In genomic region chr11:85661972-85662664, GRCh38 we compare ENCODE assay signal across 9 cellular contexts. TPM values are rescaled to one million over a fixed set of nuclear protein-coding genes. Genes with fewer than 3 reads are reported as not detected.
DNase-seq lines count a peak whose midpoint lies in the region; ATAC-seq and TF ChIP-seq lines count a peak whose summit lies in the region.
"Had no signal": no experiment of that assay in that cellular context is flagged by ENCODE, and none has a peak within 500 bp of the region (broad histone marks: within the 10 kb centered on the region; RNA-seq: fewer than 3 reads in every experiment).

No MANE protein-coding gene starts in this region.

- CTCF ChIA-PET in AG04450 (lab: Charles Lee), result interaction anchor here (0.5 kb wide), 1 partner anchor 79 kb away, joined by 3 read pairs; no protein-coding TSS in a partner anchor
- CTCF ChIA-PET in mammary epithelial cell (lab: Charles Lee; ENCODE audit: low non-redundant PET), result no interaction called here

- H3K9me3 ChIP-seq in AG04450 (ENCODE audit: control insufficient read depth, insufficient read depth, low read length), result peaks cover 2% of the 10 kb centered on the region; the same call in 1 of the 2 replicates
- no peaks in the 10 kb centered on the region for H3K9me3 ChIP-seq in HUES64 (ENCODE audit: insufficient read depth, low read depth, low read length)
- H3K9me3 ChIP-seq in mammary epithelial cell (replicated peaks; ENCODE audit: insufficient read depth, low read length), result no peaks in the 10 kb centered on the region
- H3K9me3 ChIP-seq: body of pancreas had no signal

- dilution Hi-C loops in mammary epithelial cell (cut with HindIII; ENCODE audit: low sequenced_read_pairs), result no loop called here

- in situ Hi-C loops in mammary epithelial cell (cut with MboI; ENCODE audit: low sequenced_read_pairs in 2 of 2), result loop anchor here in 1 of 2 donors (10.0 kb wide), 1 partner anchor 163 kb away; no protein-coding TSS in a partner anchor

- POLR2A ChIA-PET in AG04450 (lab: Yijun Ruan, JAX), result interaction anchor here (0.7 to 4.3 kb wide), 3 partner anchors 13 to 497 kb away, joined by 3 to 43 read pairs (median 19); partner anchors contain the start of genes CCDC89 and TMEM126A

- H3K4me3 ChIP-seq in AG04450 (ENCODE audit: low read depth, low read length), result peak overlapping the region; percentile 91
- peak overlapping the region; percentile 96 for H3K4me3 ChIP-seq in HUES64 (ENCODE audit: low read length)
- H3K4me3 ChIP-seq in mammary epithelial cell (replicated peaks in 1 of 3; ENCODE audit: insufficient read depth in 1 of 3, low read depth in 2 of 3, low read length in 3 of 3), result peak overlapping the region; percentile 69 to 89 (median 88)

- peaks cover 21% of the 10 kb centered on the region; the same call in 1 of the 2 replicates for H3K4me1 ChIP-seq in HUES64 (ENCODE audit: insufficient read depth, low read length)
- H3K4me1 ChIP-seq in mammary epithelial cell (ENCODE audit: insufficient read depth, low read length), result peaks cover 3% of the 10 kb centered on the region

- WGBS in HUES64, result 25% methylated on average over 4 of the region's 4 CpGs
- WGBS in mammary epithelial cell (ENCODE audit: low coverage, missing lambda C conversion rate), result 4% methylated on average over 4 of the region's 4 CpGs

- intact Hi-C loops in mammary epithelial cell (cut with micrococcal nuclease), result no loop called here

- no peak overlapping the region for H3K27ac ChIP-seq in AG04450 (ENCODE audit: low read depth, low read length)
- no peak overlapping the region for H3K27ac ChIP-seq in HUES64 (ENCODE audit: low read depth, low read length)
- peak overlapping the region; percentile 42 for H3K27ac ChIP-seq in mammary epithelial cell (ENCODE audit: insufficient read depth, low read depth, low read length)

- H3K27me3 ChIP-seq in AG04450 (ENCODE audit: control insufficient read depth, insufficient read depth, low read length) (no peaks in the 10 kb centered on the region), HUES64 (ENCODE audit: insufficient read depth, low read length) (no peaks in the 10 kb centered on the region), mammary epithelial cell (ENCODE audit: insufficient read depth, low read length) (no peaks in the 10 kb centered on the region)
- H3K27me3 ChIP-seq: body of pancreas had no signal

- no peak overlapping the region for H2AFZ ChIP-seq in mammary epithelial cell (ENCODE audit: low read depth, low read length)

- H3K9ac ChIP-seq in HUES64 (ENCODE audit: low read depth, low read length) (peak overlapping the region; percentile 23; the same call in 1 of the 2 replicates), mammary epithelial cell (ENCODE audit: insufficient read depth, low read length) (peak overlapping the region; percentile 86)

- H3K36me3 ChIP-seq in HUES64 (ENCODE audit: insufficient read depth, low read length) (peaks cover 61% of the 10 kb centered on the region), mammary epithelial cell (ENCODE audit: insufficient read depth, low read length) (peaks cover 20% of the 10 kb centered on the region)

- BruUV-seq in mammary epithelial cell (replicated peaks; lab: Mats Ljungman, UMichigan), result no TSS peak

- peaks cover 76% of the 10 kb centered on the region for H3K79me2 ChIP-seq in mammary epithelial cell (ENCODE audit: insufficient read depth, low read length)

- no peak for TF ChIP-seq CTCF in AG04450 (IDR thresholded peaks at IDR 0.05; ENCODE audit: low read depth, low read length)
- no peak for TF ChIP-seq CTCF in mammary epithelial cell (conservative IDR thresholded peaks at IDR 0.05 in 1 of 2, IDR thresholded peaks at IDR 0.05 in 1 of 2; ENCODE audit: extremely low read depth in 1 of 2, insufficient read depth in 1 of 2, low read depth in 1 of 2, low read length in 2 of 2)

- peak overlapping the region; percentile 90 for H3K4me2 ChIP-seq in mammary epithelial cell (ENCODE audit: insufficient read depth, low read depth, low read length)

- ATAC-seq in GM21723 (IDR thresholded peaks at IDR 0.05; ENCODE audit: unreplicated experiment), result no peak
- ATAC-seq: body of pancreas had no signal

- peaks cover 8% of the 10 kb centered on the region for H4K20me1 ChIP-seq in mammary epithelial cell (ENCODE audit: insufficient read depth, low read length)

- DNase-seq in AG04450 (ENCODE audit: low read depth, low spot score) (no peak), mammary epithelial cell (no peak), myocyte (ENCODE audit: low read depth) (peak; percentile 14), GF-D8 (lab: John Stamatoyannopoulos, UW) (no peak), Ammon's horn (ENCODE audit: low spot score) (no peak), NCI-H2081 treated with DMSO at 0.1 percent for 48 hours (lab: John Stamatoyannopoulos, UW) (no peak)
- DNase-seq: body of pancreas had no signal

RNA-seq across cellular contexts. Expression of gene CREBZF, which starts 2.8 kb away (rescaled TPM):
- 19.3 and 25.0 TPM in 2 replicates for polyA plus RNA-seq in AG04450 (2011; rRNA removed)
- polyA minus RNA-seq in AG04450 (2011; rRNA and poly(A)+ RNA removed), result 15.3 and 17.0 TPM in 2 replicates
- polyA plus RNA-seq in HUES64 (2013, experiment 1 of 2), result 28.6 TPM
- 23.3 TPM for polyA plus RNA-seq in HUES64 (2013, experiment 2 of 2)
- 10 to 100 TPM; 26.1 to 30.2 TPM for total RNA-seq in mammary epithelial cell
- polyA plus RNA-seq in mammary epithelial cell, result 8.7 TPM
- polyA minus RNA-seq in mammary epithelial cell, result 12.3 TPM
- 29.7 and 34.4 TPM in 2 replicates for total RNA-seq in myocyte
- polyA plus RNA-seq in myocyte (2012), result 21.3 TPM

RNA-seq across cellular contexts. Expression of gene TMEM126A, which starts 14.4 kb away (rescaled TPM):
- polyA plus RNA-seq in AG04450 (2011; rRNA removed), result 65.2 and 104 TPM in 2 replicates
- 7.6 and 16.1 TPM in 2 replicates for polyA minus RNA-seq in AG04450 (2011; rRNA and poly(A)+ RNA removed)
- polyA plus RNA-seq in HUES64 (2013, experiment 1 of 2), result 36.9 TPM
- polyA plus RNA-seq in HUES64 (2013, experiment 2 of 2), result 35.9 TPM
- 10 to 100 TPM; 21.5 to 28.1 TPM for total RNA-seq in mammary epithelial cell
- polyA plus RNA-seq in mammary epithelial cell, result 30.2 TPM
- polyA minus RNA-seq in mammary epithelial cell, result 7.3 TPM
- total RNA-seq in myocyte, result 41.6 and 44.1 TPM in 2 replicates
- polyA plus RNA-seq in myocyte (2012), result 49.2 TPM

RNA-seq across cellular contexts. Expression of gene CCDC89, which starts 23.9 kb away (rescaled TPM):
- 2.5 and 2.7 TPM in 2 replicates for polyA plus RNA-seq in AG04450 (2011; rRNA removed)
- polyA minus RNA-seq in AG04450 (2011; rRNA and poly(A)+ RNA removed), result 6.3 and 7.2 TPM in 2 replicates
- polyA plus RNA-seq in HUES64 (2013, experiment 1 of 2), result not detected
- polyA plus RNA-seq in HUES64 (2013, experiment 2 of 2), result 0.19 TPM
- total RNA-seq in mammary epithelial cell, result 1 to 10 TPM in 1 of 2 donors, under 1 TPM in 1; 0.56 to 2.0 TPM
- not detected for polyA plus RNA-seq in mammary epithelial cell
- not detected for polyA minus RNA-seq in mammary epithelial cell
- 2.5 and 3.5 TPM in 2 replicates for total RNA-seq in myocyte
- polyA plus RNA-seq in myocyte (2012), result 2.8 TPM
- total RNA-seq: body of pancreas had no signal

RNA-seq across cellular contexts. Expression of gene TMEM126B, which starts 33.7 kb away (rescaled TPM):
- polyA plus RNA-seq in AG04450 (2011; rRNA removed) (59.0 and 86.2 TPM in 2 replicates), mammary epithelial cell (40.3 TPM)
- polyA minus RNA-seq in AG04450 (2011; rRNA and poly(A)+ RNA removed), result 10.0 and 15.1 TPM in 2 replicates
- 82.7 TPM for polyA plus RNA-seq in HUES64 (2013, experiment 1 of 2)
- polyA plus RNA-seq in HUES64 (2013, experiment 2 of 2), result 78.0 TPM
- total RNA-seq in mammary epithelial cell (10 to 100 TPM; 36.0 to 46.1 TPM), myocyte (78.0 and 79.7 TPM in 2 replicates)
- polyA minus RNA-seq in mammary epithelial cell, result 29.4 TPM
- polyA plus RNA-seq in myocyte (2012), result 53.1 TPM

RNA-seq across cellular contexts. Expression of gene DLG2, which starts 35.0 kb away (rescaled TPM):
- 0.68 and 0.72 TPM in 2 replicates for polyA plus RNA-seq in AG04450 (2011; rRNA removed)
- 2.0 and 3.3 TPM in 2 replicates for polyA minus RNA-seq in AG04450 (2011; rRNA and poly(A)+ RNA removed)
- 4.2 TPM for polyA plus RNA-seq in HUES64 (2013, experiment 1 of 2)
- 4.4 TPM for polyA plus RNA-seq in HUES64 (2013, experiment 2 of 2)
- 1 to 10 TPM in 1 of 2 donors, under 1 TPM in 1; 0.92 to 1.8 TPM for total RNA-seq in mammary epithelial cell
- 0.24 TPM for polyA plus RNA-seq in mammary epithelial cell
- not detected for polyA minus RNA-seq in mammary epithelial cell
- total RNA-seq in myocyte, result 7.9 and 9.5 TPM in 2 replicates
- 4.3 TPM for polyA plus RNA-seq in myocyte (2012)
